1 cellular context compared by ENCODE assay signal in the genomic region with DNA sequence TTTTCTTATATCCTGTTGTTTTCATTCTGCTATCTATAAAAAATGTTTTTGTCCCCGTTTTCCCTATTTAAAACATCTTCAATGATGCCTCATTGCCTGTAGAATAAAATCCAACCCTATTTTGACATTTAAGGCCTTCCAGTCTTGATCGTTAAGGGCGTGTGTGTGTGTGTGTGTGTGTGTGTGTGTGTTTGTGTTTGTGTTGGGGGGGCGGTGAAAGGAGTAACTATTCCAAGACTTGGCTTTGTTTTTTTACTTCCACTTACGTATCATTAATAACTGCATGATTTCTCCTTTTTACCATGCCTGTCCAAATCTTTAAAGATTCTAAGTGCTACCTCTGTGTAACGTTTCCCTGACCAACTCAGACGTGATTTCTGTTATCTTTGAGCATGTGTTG.
TF ChIP-seq lines count a peak whose summit lies in the region.

No MANE protein-coding gene starts in this region.

TF ChIP-seq in K562, 482 proteins besides CTCF, POLR2A, EP300 and RAD21:
- no peak for TF ChIP-seq FOXA1 (IDR thresholded peaks at IDR 0.05; ENCODE audit: borderline replicate concordance)
- 0 out of 2 replicates have a peak, but pooled peaks have one; percentile 12 for TF ChIP-seq SMARCA4 (IDR thresholded peaks at IDR 0.05)
- TF ChIP-seq, protein P1, sequence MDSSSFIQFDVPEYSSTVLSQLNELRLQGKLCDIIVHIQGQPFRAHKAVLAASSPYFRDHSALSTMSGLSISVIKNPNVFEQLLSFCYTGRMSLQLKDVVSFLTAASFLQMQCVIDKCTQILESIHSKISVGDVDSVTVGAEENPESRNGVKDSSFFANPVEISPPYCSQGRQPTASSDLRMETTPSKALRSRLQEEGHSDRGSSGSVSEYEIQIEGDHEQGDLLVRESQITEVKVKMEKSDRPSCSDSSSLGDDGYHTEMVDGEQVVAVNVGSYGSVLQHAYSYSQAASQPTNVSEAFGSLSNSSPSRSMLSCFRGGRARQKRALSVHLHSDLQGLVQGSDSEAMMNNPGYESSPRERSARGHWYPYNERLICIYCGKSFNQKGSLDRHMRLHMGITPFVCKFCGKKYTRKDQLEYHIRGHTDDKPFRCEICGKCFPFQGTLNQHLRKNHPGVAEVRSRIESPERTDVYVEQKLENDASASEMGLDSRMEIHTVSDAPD (CRISPR knock-in tag; IDR thresholded peaks at IDR 0.05) = no peak
- no peak for TF ChIP-seq SMAD4 (CRISPR knock-in tag; conservative IDR thresholded peaks at IDR 0.05)
- TF ChIP-seq CEBPG (CRISPR knock-in tag; IDR thresholded peaks at IDR 0.05) = no peak
- no peak for TF ChIP-seq CEBPG (tag; conservative IDR thresholded peaks at IDR 0.05 in 1 of 2, IDR thresholded peaks at IDR 0.05 in 1 of 2)
- TF ChIP-seq, protein P2, sequence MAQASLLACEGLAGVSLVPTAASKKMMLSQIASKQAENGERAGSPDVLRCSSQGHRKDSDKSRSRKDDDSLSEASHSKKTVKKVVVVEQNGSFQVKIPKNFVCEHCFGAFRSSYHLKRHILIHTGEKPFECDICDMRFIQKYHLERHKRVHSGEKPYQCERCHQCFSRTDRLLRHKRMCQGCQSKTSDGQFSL (CRISPR knock-in tag; IDR thresholded peaks at IDR 0.05) = 0 out of 2 replicates have a peak, but pooled peaks have one; percentile 69
- TF ChIP-seq, protein P2 (tag; IDR thresholded peaks at IDR 0.05) = peak in 1 of 2 experiments; percentile 68; a peak in 2 of 4 replicates
- TF ChIP-seq ARID1B (IDR thresholded peaks at IDR 0.05) = 0 out of 2 replicates have a peak, but pooled peaks have one; percentile 11
